Comparison of ENCODE assay signal across 9 cellular contexts in genomic region chr6:129730477-129731165, GRCh38. TPM values are rescaled to one million over a fixed set of nuclear protein-coding genes. Genes with fewer than 3 reads are reported as not detected.
DNase-seq lines count a peak whose midpoint lies in the region; ATAC-seq and TF ChIP-seq lines count a peak whose summit lies in the region.
"Had no signal": no experiment of that assay in that cellular context is flagged by ENCODE, and none has a peak within 500 bp of the region (broad histone marks: within the 10 kb centered on the region; RNA-seq: fewer than 3 reads in every experiment).

No MANE protein-coding gene starts in this region.

- H2AK9ac ChIP-seq in IMR-90 (replicated peaks; ENCODE audit: low read depth, low read length, poor library complexity) = no peak overlapping the region

- H4K8ac ChIP-seq in IMR-90 (ENCODE audit: low read depth in 2 of 2, low read length in 2 of 2) = peak overlapping the region in 1 of 2 experiments; percentile 47; a peak in 1 of 4 replicates

- no peaks in the 10 kb centered on the region for H3K36me3 ChIP-seq in IMR-90 (ENCODE audit: control insufficient read depth, insufficient read depth, low read length)
- no peaks in the 10 kb centered on the region for H3K36me3 ChIP-seq in thyroid gland

- TF ChIP-seq POLR2A in IMR-90 (IDR thresholded peaks at IDR 0.05; ENCODE audit: low read depth, low read length) (no peak), thyroid gland (IDR thresholded peaks at IDR 0.05) (no peak)

- POLR2A ChIA-PET in IMR-90 (lab: Charles Lee; ENCODE audit: unreplicated experiment) (no interaction called here), activated B cell treated with CpG ODN at 0.5 μM for 24 hours (lab: Charles Lee) (interaction anchor here (0.9 to 1.2 kb wide), 2 partner anchors 18 to 291 kb away, joined by 3 to 4 read pairs; no protein-coding TSS in a partner anchor)

- no peak overlapping the region for H3K9ac ChIP-seq in IMR-90 (ENCODE audit: low read depth, low read length)

- peak; percentile 59 for TF ChIP-seq RAD21 in IMR-90 (IDR thresholded peaks at IDR 0.05; ENCODE audit: low read length)

- intact Hi-C loops in CD14-positive monocyte (cut with micrococcal nuclease) = loop anchor here in 1 of 2 donors (5.0 kb wide), 1 partner anchor 128 kb away; no protein-coding TSS in a partner anchor
- intact Hi-C loops in IMR-90 (cut with micrococcal nuclease) = loop anchor here (1.0 kb wide), 1 partner anchor 132 kb away; no protein-coding TSS in a partner anchor
- intact Hi-C loops in activated B cell treated with CpG ODN at 0.5 μM for 24 hours (cut with micrococcal nuclease) = loop anchor here (1.0 kb wide), 6 partner anchors 59 to 291 kb away; no protein-coding TSS in a partner anchor
- intact Hi-C loops in thyroid gland (cut with DNase I) = loop anchor here (5.0 kb wide), 1 partner anchor 133 kb away; no protein-coding TSS in a partner anchor

- no peak overlapping the region for H3K56ac ChIP-seq in IMR-90 (ENCODE audit: extremely low read depth, insufficient read depth, low read length)

- peak overlapping the region; percentile 53; the same call in 1 of the 2 replicates for H2BK20ac ChIP-seq in IMR-90 (ENCODE audit: low read depth, low read length)

- ATAC-seq in GM18517 (IDR thresholded peaks at IDR 0.05; ENCODE audit: unreplicated experiment) = peak; percentile 64
- ATAC-seq in IMR-90 (ENCODE audit: low read depth) = no peak
- ATAC-seq in activated B cell treated with CpG ODN at 0.5 μM for 24 hours (ENCODE audit: low read depth) = peak; percentile 49
- ATAC-seq in HG03097 (IDR thresholded peaks at IDR 0.05; ENCODE audit: low FRiP score, unreplicated experiment) = no peak
- ATAC-seq in GM21367 (IDR thresholded peaks at IDR 0.05; ENCODE audit: unreplicated experiment) = no peak

- no peaks in the 10 kb centered on the region for H3K36me3 Mint-ChIP-seq in CD14-positive monocyte
- no peaks in the 10 kb centered on the region for H3K36me3 Mint-ChIP-seq in activated B cell treated with CpG ODN at 0.5 μM for 24 hours (ENCODE audit: low read depth)

- H3K27me3 ChIP-seq in IMR-90 (ENCODE audit: control insufficient read depth, insufficient read depth, low read length) = no peaks in the 10 kb centered on the region
- no peaks in the 10 kb centered on the region for H3K27me3 ChIP-seq in thyroid gland

- BruUV-seq in IMR-90 (replicated peaks; lab: Mats Ljungman, UMichigan) = no TSS peak

- peak; percentile 76 for TF ChIP-seq CTCF in CD14-positive monocyte (IDR thresholded peaks at IDR 0.05)
- TF ChIP-seq CTCF in IMR-90 (conservative IDR thresholded peaks at IDR 0.05; ENCODE audit: low read depth, low read length) = peak; percentile 45
- TF ChIP-seq CTCF in activated B cell treated with CpG ODN at 0.5 μM for 24 hours (IDR thresholded peaks at IDR 0.05) = peak; percentile 69
- TF ChIP-seq CTCF in thyroid gland (IDR thresholded peaks at IDR 0.05) = peak; percentile 31 to 82 (median 64)

- H3K23ac ChIP-seq in IMR-90 (ENCODE audit: low read depth, low read length) = no peak overlapping the region

- no peak overlapping the region for H3K14ac ChIP-seq in IMR-90 (replicated peaks; ENCODE audit: low read depth, low read length)

- no peak overlapping the region for H2BK5ac ChIP-seq in IMR-90 (ENCODE audit: low read depth, low read length, poor library complexity, severe bottlenecking)

- H3K4me2 ChIP-seq in IMR-90 (ENCODE audit: low read depth, low read length) = no peak overlapping the region

- no peaks in the 10 kb centered on the region for H3K79me1 ChIP-seq in IMR-90 (ENCODE audit: low read depth in 1 of 2, low read length in 2 of 2)

- no peaks in the 10 kb centered on the region for H4K20me1 ChIP-seq in IMR-90 (ENCODE audit: insufficient read depth, low read length)

- peak overlapping the region; percentile 74; the same call in 2 of the 3 replicates for H2BK15ac ChIP-seq in IMR-90 (ENCODE audit: low read depth, low read length)

- peak overlapping the region; percentile 12; the same call in 1 of the 2 replicates for H2BK120ac ChIP-seq in IMR-90 (ENCODE audit: low read depth, low read length)

- CTCF ChIA-PET in IMR-90 (lab: Yijun Ruan, JAX) = interaction anchor here (0.8 to 2.0 kb wide), 4 partner anchors 11 to 133 kb away, joined by 3 to 7 read pairs (median 5); no protein-coding TSS in a partner anchor
- CTCF ChIA-PET in activated B cell treated with CpG ODN at 0.5 μM for 24 hours (lab: Charles Lee) = interaction anchor here (0.7 to 9.5 kb wide), 20 partner anchors 11 to 291 kb away, joined by 3 to 190 read pairs (median 4); no protein-coding TSS in a partner anchor

- no peaks in the 10 kb centered on the region for H3K9me3 Mint-ChIP-seq in CD14-positive monocyte
- no peaks in the 10 kb centered on the region for H3K9me3 Mint-ChIP-seq in activated B cell treated with CpG ODN at 0.5 μM for 24 hours

- H3K4me1 Mint-ChIP-seq in CD14-positive monocyte (peaks cover 10% of the 10 kb centered on the region), activated B cell treated with CpG ODN at 0.5 μM for 24 hours (no peaks in the 10 kb centered on the region)

- no peaks in the 10 kb centered on the region for H3K27me3 Mint-ChIP-seq in CD14-positive monocyte (ENCODE audit: low read depth in 3 of 3)
- no peaks in the 10 kb centered on the region for H3K27me3 Mint-ChIP-seq in activated B cell treated with CpG ODN at 0.5 μM for 24 hours

- DNase-seq in CD14-positive monocyte (ENCODE audit: low spot score) (no peak), IMR-90 (no peak), activated B cell treated with CpG ODN at 0.5 μM for 24 hours (no peak), iPS-NIHi11 (ENCODE audit: low spot score) (peak; percentile 11), thyroid gland (peak in 1 of 2 donors; percentile 20)

- H3K27ac Mint-ChIP-seq in CD14-positive monocyte = no peak overlapping the region
- no peak overlapping the region for H3K27ac Mint-ChIP-seq in activated B cell treated with CpG ODN at 0.5 μM for 24 hours

- H3K4me3 Mint-ChIP-seq in CD14-positive monocyte (no peak overlapping the region), activated B cell treated with CpG ODN at 0.5 μM for 24 hours (no peak overlapping the region)

- H3K27ac ChIP-seq in IMR-90 (ENCODE audit: insufficient read depth, low read length) (no peak overlapping the region), thyroid gland (no peak overlapping the region)

- no peaks in the 10 kb centered on the region for H3K9me1 ChIP-seq in IMR-90 (ENCODE audit: insufficient read depth, low read length)

- dilution Hi-C loops in IMR-90 (cut with HindIII; ENCODE audit: low sequenced_read_pairs, unreplicated experiment) = no loop called here

- H4K91ac ChIP-seq in IMR-90 (ENCODE audit: insufficient read depth, low read depth, low read length) = no peak overlapping the region

- H3K9me3 ChIP-seq in IMR-90 (ENCODE audit: control insufficient read depth, insufficient read depth, low read length) = no peaks in the 10 kb centered on the region
- no peaks in the 10 kb centered on the region for H3K9me3 ChIP-seq in thyroid gland

- in situ Hi-C loops in IMR-90 (cut with MboI; ENCODE audit: low sequenced_read_pairs) = no loop called here

- H3K18ac ChIP-seq in IMR-90 (ENCODE audit: low read depth, low read length) = no peak overlapping the region

- H4K5ac ChIP-seq in IMR-90 (ENCODE audit: low read depth, low read length) = no peak overlapping the region

- WGBS in IMR-90 (ENCODE audit: extremely low coverage in 2 of 2, insufficient read length in 1 of 2), 2 experiments = no CpG with 5 or more reads among the region's 8 CpGs
- 33% methylated on average over 8 of the region's 8 CpGs for WGBS in thyroid gland, 2 donors

- H2AK5ac ChIP-seq in IMR-90 (ENCODE audit: low read depth, low read length) = peak overlapping the region; percentile 56; the same call in 1 of the 2 replicates

- no peak overlapping the region for H2AFZ ChIP-seq in IMR-90 (replicated peaks; ENCODE audit: low read length, poor library complexity)

- H3K4me1 ChIP-seq in IMR-90 (ENCODE audit: control insufficient read depth, insufficient read depth, low read length) (no peaks in the 10 kb centered on the region), thyroid gland (no peaks in the 10 kb centered on the region)

- H3K4ac ChIP-seq in IMR-90 (ENCODE audit: low read depth, low read length) = no peak overlapping the region

- H3K4me3 ChIP-seq in IMR-90 (ENCODE audit: insufficient read depth, low read depth, low read length) (no peak overlapping the region), thyroid gland (replicated peaks in 1 of 3) (no peak overlapping the region)
- H3K4me3 ChIP-seq: skin epidermis had no signal

TF ChIP-seq in IMR-90, 13 proteins besides CTCF, POLR2A, EP300 and RAD21:
- TF ChIP-seq SMC3 (IDR thresholded peaks at IDR 0.05; ENCODE audit: low read depth, low read length) (peak; percentile 42), BHLHE40 (IDR thresholded peaks at IDR 0.05; ENCODE audit: low read depth, low read length) (no peak)

RNA-seq across cellular contexts. Expression of gene ARHGAP18, which starts 20.6 kb away (rescaled TPM):
- polyA plus RNA-seq in CD14-positive monocyte = 1 to 10 TPM; 3.7 to 5.6 TPM
- 17.0 and 25.0 TPM in 2 replicates for total RNA-seq in IMR-90 (2012; rRNA removed)
- polyA plus RNA-seq in IMR-90 (2012; rRNA removed) = 5.0 and 6.2 TPM in 2 replicates
- 1.0 and 1.2 TPM in 2 replicates for polyA plus RNA-seq in IMR-90 (2012; cell fraction: cytosol; rRNA removed)
- polyA plus RNA-seq in IMR-90 (2012; cell fraction: nucleus; rRNA removed; ENCODE audit: low replicate concordance) = 0.46 and 3.5 TPM in 2 replicates
- 7.9 and 9.0 TPM in 2 replicates for total RNA-seq in activated B cell treated with CpG ODN at 0.5 μM for 24 hours
- 10 to 100 TPM; 26.5 to 31.6 (median 28.3) TPM for total RNA-seq in thyroid gland

Comparison
In these comparisons a context has a peak if more than half of its experiments do, and no peak if none do; other contexts are left out.
1. ATAC-seq: peak in GM18517 (single experiment) and activated B cell treated with CpG ODN at 0.5 μM for 24 hours (single experiment); none in IMR-90 (single experiment), HG03097 (single experiment) and GM21367 (single experiment).
2. Peak in every context shown above with its lines, with median percentiles within 50 percentile points of each other: CTCF ChIP-seq.